6 cellular contexts compared by ENCODE assay signal in genomic region chr3:34878488-34878887, GRCh38.
"Had no signal": no experiment of that assay in that cellular context is flagged by ENCODE, and none has a peak within 500 bp of the region (broad histone marks: within the 10 kb centered on the region; RNA-seq: fewer than 3 reads in every experiment).

No MANE protein-coding gene starts in this region.

- ATAC-seq: GM23338, HepG2 had no signal

- DNase-seq: H9, HCEC 1CT, Karpas-422, KBM-7 had no signal
